Comparison of ENCODE assay signal across 15 cellular contexts in genomic region chr4:120062663-120063195, GRCh38. TPM values are rescaled to one million over a fixed set of nuclear protein-coding genes. Genes with fewer than 3 reads are reported as not detected.
DNase-seq lines count a peak whose midpoint lies in the region; ATAC-seq and TF ChIP-seq lines count a peak whose summit lies in the region.
"Had no signal": no experiment of that assay in that cellular context is flagged by ENCODE, and none has a peak within 500 bp of the region (broad histone marks: within the 10 kb centered on the region; RNA-seq: fewer than 3 reads in every experiment).

No MANE protein-coding gene starts in this region.

- H3K4me1 Mint-ChIP-seq in activated naive CD8-positive, alpha-beta T cell (ENCODE audit: low read depth): peaks cover 46% of the 10 kb centered on the region
- H3K4me1 Mint-ChIP-seq in activated naive CD8-positive, alpha-beta T cell treated with anti-CD3 and anti-CD28 coated beads for 36 hours: peaks cover 39% of the 10 kb centered on the region
- H3K4me1 Mint-ChIP-seq in central memory CD8-positive, alpha-beta T cell: peaks cover 36% of the 10 kb centered on the region
- H3K4me1 Mint-ChIP-seq in stimulated activated naive CD8-positive, alpha-beta T cell treated with anti-CD3 and anti-CD28 coated beads, Interleukin-15, amount 100 ng/mL, for 72 hours: peaks cover 32% of the 10 kb centered on the region

- H3K9me3 Mint-ChIP-seq in activated naive CD8-positive, alpha-beta T cell (ENCODE audit: low read depth): no peaks in the 10 kb centered on the region
- H3K9me3 Mint-ChIP-seq in activated naive CD8-positive, alpha-beta T cell treated with anti-CD3 and anti-CD28 coated beads for 36 hours: no peaks in the 10 kb centered on the region
- H3K9me3 Mint-ChIP-seq in central memory CD8-positive, alpha-beta T cell: no peaks in the 10 kb centered on the region
- no peaks in the 10 kb centered on the region for H3K9me3 Mint-ChIP-seq in stimulated activated naive CD8-positive, alpha-beta T cell treated with anti-CD3 and anti-CD28 coated beads, Interleukin-15, amount 100 ng/mL, for 72 hours

- H3K27ac Mint-ChIP-seq in activated naive CD8-positive, alpha-beta T cell: peak overlapping the region; percentile 50
- H3K27ac Mint-ChIP-seq in activated naive CD8-positive, alpha-beta T cell treated with anti-CD3 and anti-CD28 coated beads for 36 hours: no peak overlapping the region
- peak overlapping the region; percentile 65 for H3K27ac Mint-ChIP-seq in central memory CD8-positive, alpha-beta T cell (ENCODE audit: low read depth)
- no peak overlapping the region for H3K27ac Mint-ChIP-seq in stimulated activated naive CD8-positive, alpha-beta T cell treated with anti-CD3 and anti-CD28 coated beads, Interleukin-15, amount 100 ng/mL, for 72 hours

- TF ChIP-seq POLR2A in NB4 (IDR thresholded peaks at IDR 0.05; ENCODE audit: extremely low read depth, insufficient read length) (no peak), ovary (IDR thresholded peaks at IDR 0.05) (no peak)

- peaks cover 17% of the 10 kb centered on the region for H3K36me3 Mint-ChIP-seq in activated naive CD8-positive, alpha-beta T cell
- H3K36me3 Mint-ChIP-seq in activated naive CD8-positive, alpha-beta T cell treated with anti-CD3 and anti-CD28 coated beads for 36 hours: peaks cover 43% of the 10 kb centered on the region
- H3K36me3 Mint-ChIP-seq in central memory CD8-positive, alpha-beta T cell (ENCODE audit: insufficient read depth): peaks cover 15% of the 10 kb centered on the region

- no peak for DNase-seq in activated naive CD8-positive, alpha-beta T cell treated with anti-CD3 and anti-CD28 coated beads for 36 hours
- DNase-seq in NB4 (ENCODE audit: low read depth) (no peak), DMS53 treated with DMSO at 0.1 percent for 48 hours (lab: John Stamatoyannopoulos, UW; ENCODE audit: unreplicated experiment) (no peak), SKM-1 treated with dmso at 0.1 percent for 144 hours (lab: John Stamatoyannopoulos, UW; ENCODE audit: unreplicated experiment) (no peak), ovary (no peak)
- no peak for DNase-seq in central memory CD8-positive, alpha-beta T cell (ENCODE audit: low spot score in 2 of 2)
- DNase-seq in stimulated activated naive CD8-positive, alpha-beta T cell treated with anti-CD3 and anti-CD28 coated beads, Interleukin-15, amount 100 ng/mL, for 72 hours: no peak
- DNase-seq: activated effector memory CD4-positive, alpha-beta T cell treated with Interleukin-2 at 50 U/mL for 16 hours; kidney; NCI-H1930; psoas muscle; stimulated activated CD8-positive, alpha-beta memory T cell treated with anti-CD3 and anti-CD28 coated beads, Interleukin-4, amount 100 ng/mL, for 48 hours had no signal

- H3K27me3 Mint-ChIP-seq in activated naive CD8-positive, alpha-beta T cell: no peaks in the 10 kb centered on the region
- no peaks in the 10 kb centered on the region for H3K27me3 Mint-ChIP-seq in activated naive CD8-positive, alpha-beta T cell treated with anti-CD3 and anti-CD28 coated beads for 36 hours
- H3K27me3 Mint-ChIP-seq in central memory CD8-positive, alpha-beta T cell: no peaks in the 10 kb centered on the region
- no peaks in the 10 kb centered on the region for H3K27me3 Mint-ChIP-seq in stimulated activated naive CD8-positive, alpha-beta T cell treated with anti-CD3 and anti-CD28 coated beads, Interleukin-15, amount 100 ng/mL, for 72 hours

- no peaks in the 10 kb centered on the region for H3K36me3 ChIP-seq in ovary

- H3K4me1 ChIP-seq in ovary (ENCODE audit: insufficient read depth): peaks cover under 1% of the 10 kb centered on the region

- ATAC-seq in central memory CD8-positive, alpha-beta T cell (replicated peaks; ENCODE audit: extremely low read depth, poor library complexity, severe bottlenecking): no peak
- no peak for ATAC-seq in stimulated activated naive CD8-positive, alpha-beta T cell treated with anti-CD3 and anti-CD28 coated beads, Interleukin-15, amount 100 ng/mL, for 72 hours
- ATAC-seq: psoas muscle had no signal

- no peaks in the 10 kb centered on the region for H3K9me3 ChIP-seq in ovary
- H3K9me3 ChIP-seq: psoas muscle, SJSA1 had no signal

- no peak overlapping the region for H3K27ac ChIP-seq in ovary
- H3K27ac ChIP-seq: cardiac muscle cell, psoas muscle, SJSA1 had no signal

- no peaks in the 10 kb centered on the region for H3K27me3 ChIP-seq in ovary
- H3K27me3 ChIP-seq: cardiac muscle cell, SJSA1 had no signal

- TF ChIP-seq CTCF in NB4 (IDR thresholded peaks at IDR 0.05; ENCODE audit: low read depth, low read length): no peak
- TF ChIP-seq CTCF in ovary (IDR thresholded peaks at IDR 0.05): no peak

- WGBS in ovary, 3 donors: 56 to 67% (median 61%) methylated on average over 5 of the region's 5 CpGs

- TF ChIP-seq EP300 in ovary (IDR thresholded peaks at IDR 0.05): no peak

- intact Hi-C loops in ovary (cut with DNase I): loop anchor here in 1 of 4 donors (5.0 kb wide), 1 partner anchor 430 kb away; no protein-coding TSS in a partner anchor

- peak overlapping the region; percentile 4 for H3K4me3 Mint-ChIP-seq in activated naive CD8-positive, alpha-beta T cell
- H3K4me3 Mint-ChIP-seq in activated naive CD8-positive, alpha-beta T cell treated with anti-CD3 and anti-CD28 coated beads for 36 hours: no peak overlapping the region
- H3K4me3 Mint-ChIP-seq in central memory CD8-positive, alpha-beta T cell: no peak overlapping the region
- H3K4me3 Mint-ChIP-seq in stimulated activated naive CD8-positive, alpha-beta T cell treated with anti-CD3 and anti-CD28 coated beads, Interleukin-15, amount 100 ng/mL, for 72 hours: peak overlapping the region; percentile 4 to 31

- H3K4me3 ChIP-seq in NB4 (ENCODE audit: low read depth, low read length): peak overlapping the region; percentile 44
- no peak overlapping the region for H3K4me3 ChIP-seq in ovary
- H3K4me3 ChIP-seq: cardiac muscle cell, psoas muscle, SJSA1 had no signal

RNA-seq across cellular contexts. Expression of gene MAD2L1, which starts 3.9 kb away (rescaled TPM):
- 100 to 1,000 TPM in 1 of 2 experiments, 10 to 100 TPM in 1; 100.0 to 106 TPM for total RNA-seq in activated naive CD8-positive, alpha-beta T cell treated with anti-CD3 and anti-CD28 coated beads for 36 hours
- total RNA-seq in ovary: 1 to 10 TPM in 6 of 7 donors, under 1 TPM in 1; 0.95 to 5.2 (median 1.9) TPM
- 1 to 10 TPM; 3.8 to 4.0 TPM for polyA plus RNA-seq in ovary

Comparison
In these comparisons a context has a peak if more than half of its experiments do, and no peak if none do; other contexts are left out.
1. H3K27ac Mint-ChIP-seq: peak in activated naive CD8-positive, alpha-beta T cell (single experiment) and central memory CD8-positive, alpha-beta T cell (single experiment); none in activated naive CD8-positive, alpha-beta T cell treated with anti-CD3 and anti-CD28 coated beads for 36 hours (single experiment) and stimulated activated naive CD8-positive, alpha-beta T cell treated with anti-CD3 and anti-CD28 coated beads, Interleukin-15, amount 100 ng/mL, for 72 hours (0 of 2).
2. H3K4me3 Mint-ChIP-seq: peak in activated naive CD8-positive, alpha-beta T cell (single experiment) and stimulated activated naive CD8-positive, alpha-beta T cell treated with anti-CD3 and anti-CD28 coated beads, Interleukin-15, amount 100 ng/mL, for 72 hours (2 of 2); none in activated naive CD8-positive, alpha-beta T cell treated with anti-CD3 and anti-CD28 coated beads for 36 hours (single experiment) and central memory CD8-positive, alpha-beta T cell (single experiment).
3. RNA of gene MAD2L1, which starts 3.9 kb away (total RNA-seq): 100.0 to 106 TPM in activated naive CD8-positive, alpha-beta T cell treated with anti-CD3 and anti-CD28 coated beads for 36 hours; 0.95 to 5.2 TPM in ovary; every median in the first group is over 10 times any median in the second.